In the genomic region with DNA sequence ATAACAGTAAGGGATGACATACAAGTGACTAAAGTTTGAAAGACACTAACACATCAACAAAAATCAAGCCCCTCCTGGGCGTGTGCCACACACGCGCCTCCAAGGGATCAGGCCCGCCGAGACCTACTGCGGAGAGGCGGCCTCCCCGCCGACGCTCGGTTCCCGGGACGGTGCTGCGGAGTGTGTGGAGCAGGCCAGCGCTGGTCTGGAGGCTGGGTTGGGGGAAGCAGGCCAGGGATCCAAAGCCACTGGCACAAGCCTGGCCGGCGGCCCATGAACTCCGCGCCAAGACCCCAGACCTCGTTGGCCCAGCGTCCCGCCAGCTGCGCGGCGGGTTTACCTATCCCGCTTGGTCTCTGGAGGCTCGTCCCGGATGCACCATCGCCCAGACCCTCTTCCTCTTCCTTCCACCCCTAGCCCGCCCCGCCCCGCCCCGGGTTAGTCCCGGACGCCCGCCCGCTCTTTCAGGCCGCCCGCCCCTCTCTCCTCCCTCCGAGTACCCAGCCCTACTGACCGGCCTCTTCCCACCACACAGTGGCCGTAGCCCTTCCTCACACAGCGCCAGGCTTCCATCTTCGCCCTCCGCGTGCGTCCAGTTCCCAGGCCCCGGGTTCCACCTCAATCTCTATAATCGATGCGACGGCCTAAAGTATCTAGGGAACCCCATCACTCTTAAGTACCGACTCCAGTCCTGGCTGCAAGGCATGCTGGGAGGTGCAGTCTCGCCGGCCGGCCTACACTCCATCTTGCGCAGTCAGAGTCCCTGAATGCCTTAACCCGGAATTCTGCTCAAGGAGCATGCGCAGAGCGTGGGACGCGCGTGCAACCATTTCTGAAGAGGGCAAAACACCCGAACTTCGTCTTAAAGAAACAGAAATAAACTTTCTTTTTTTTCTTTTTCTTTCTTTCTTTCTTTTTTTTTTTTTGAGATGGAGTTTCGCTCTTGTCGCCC, we compare ENCODE assay signal across 8 cellular contexts. TPM values are rescaled to one million over a fixed set of nuclear protein-coding genes. Genes with fewer than 3 reads are reported as not detected.
DNase-seq lines count a peak whose midpoint lies in the region; ATAC-seq and TF ChIP-seq lines count a peak whose summit lies in the region.

A gene with protein sequence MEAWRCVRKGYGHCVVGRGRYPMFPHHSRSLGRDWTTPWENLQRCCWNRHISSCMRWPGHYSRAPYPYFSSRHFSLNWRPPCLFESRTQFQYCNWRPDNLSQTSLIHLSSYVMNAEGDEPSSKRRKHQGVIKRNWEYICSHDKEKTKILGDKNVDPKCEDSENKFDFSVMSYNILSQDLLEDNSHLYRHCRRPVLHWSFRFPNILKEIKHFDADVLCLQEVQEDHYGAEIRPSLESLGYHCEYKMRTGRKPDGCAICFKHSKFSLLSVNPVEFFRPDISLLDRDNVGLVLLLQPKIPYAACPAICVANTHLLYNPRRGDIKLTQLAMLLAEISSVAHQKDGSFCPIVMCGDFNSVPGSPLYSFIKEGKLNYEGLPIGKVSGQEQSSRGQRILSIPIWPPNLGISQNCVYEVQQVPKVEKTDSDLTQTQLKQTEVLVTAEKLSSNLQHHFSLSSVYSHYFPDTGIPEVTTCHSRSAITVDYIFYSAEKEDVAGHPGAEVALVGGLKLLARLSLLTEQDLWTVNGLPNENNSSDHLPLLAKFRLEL (minus strand): TSS at position 769 of the 952 bp plus-strand sequence. CDS start 196 bp downstream, at position 573.

- POLR2A ChIA-PET in activated CD4-positive, alpha-beta memory T cell treated with anti-CD3 and anti-CD28 coated beads for 36 hours (lab: Charles Lee): interaction anchor here (0.7 to 2.3 kb wide), 4 partner anchors 12 to 538 kb away, joined by 3 to 10 read pairs (median 4); partner anchors contain the start of gene FLVCR1

- H3K4me1 ChIP-seq in liver (ENCODE audit: control insufficient read depth in 4 of 4, insufficient read depth in 4 of 4, low read length in 3 of 4): peaks cover 0 to 9% (median 6%) of the 10 kb centered on the region in 4 donors

- peaks cover 0 to 6% (median under 1%) of the 10 kb centered on the region in 4 donors for H3K36me3 ChIP-seq in liver (ENCODE audit: control insufficient read depth in 4 of 4, insufficient read depth in 3 of 4, low read depth in 1 of 4, low read length in 3 of 4)

- H3K9me3 Mint-ChIP-seq in activated CD4-positive, alpha-beta memory T cell treated with anti-CD3 and anti-CD28 coated beads for 36 hours: no peaks in the 10 kb centered on the region

- ATAC-seq in GM19438 (IDR thresholded peaks at IDR 0.05; ENCODE audit: low read depth, unreplicated experiment): peak; percentile 94
- peak; percentile 89 for ATAC-seq in HG03575 (IDR thresholded peaks at IDR 0.05; ENCODE audit: extremely low read depth, insufficient number of reproducible peaks, low FRiP score, unreplicated experiment)

- intact Hi-C loops in activated CD4-positive, alpha-beta memory T cell treated with anti-CD3 and anti-CD28 coated beads for 36 hours (cut with micrococcal nuclease): loop anchor here (1.0 to 10.0 kb wide), 5 partner anchors 12 to 981 kb away; partner anchors contain the start of genes DTL, FLVCR1, INTS7 and NSL1
- intact Hi-C loops in dorsolateral prefrontal cortex (cut with DNase I): loop anchor here (1.0 to 10.0 kb wide), 3 partner anchors 36 to 221 kb away; partner anchors contain the start of genes RPS6KC1 (in 2 of the 2), NSL1 (in 1 of the 2) and TATDN3 (in 1 of the 2)

- peak within 1 kb of the TSS; percentile 98 for H3K4me3 Mint-ChIP-seq in activated CD4-positive, alpha-beta memory T cell treated with anti-CD3 and anti-CD28 coated beads for 36 hours

- peak within 1 kb of the TSS; percentile 65 to 99 (median 88) for H3K4me3 ChIP-seq in dorsolateral prefrontal cortex
- H3K4me3 ChIP-seq in liver (ENCODE audit: low read depth in 1 of 3, low read length in 3 of 3): peak within 1 kb of the TSS; percentile 76 to 95 (median 93)

- H3K27ac ChIP-seq in dorsolateral prefrontal cortex (peak within 1 kb of the TSS; percentile 53 to 97 (median 91)), liver (ENCODE audit: low read depth in 1 of 2, low read length in 2 of 2) (peak within 1 kb of the TSS; percentile 69 to 84)

- DNase-seq in CD1c-positive myeloid dendritic cell (ENCODE audit: extremely low spot score): peak; percentile 99
- DNase-seq in NCI-H82 treated with DMSO at 0.1 percent for 48 hours (lab: John Stamatoyannopoulos, UW; ENCODE audit: unreplicated experiment): peak; percentile 95
- DNase-seq in activated CD4-positive, alpha-beta memory T cell treated with anti-CD3 and anti-CD28 coated beads for 36 hours: peak; percentile 97
- peak; percentile 96 to 99 (median 98) for DNase-seq in dorsolateral prefrontal cortex
- DNase-seq in stimulated activated CD4-positive, alpha-beta T cell treated with anti-CD3 and anti-CD28 coated beads, Interleukin-4, amount 100 ng/mL, for 24 hours: peak; percentile 98

- H3K36me3 Mint-ChIP-seq in activated CD4-positive, alpha-beta memory T cell treated with anti-CD3 and anti-CD28 coated beads for 36 hours: peaks cover 10% of the 10 kb centered on the region

- H3K9me3 ChIP-seq in liver (ENCODE audit: control insufficient read depth in 4 of 4, low read length in 3 of 4): no peaks in the 10 kb centered on the region

- H3K4me1 Mint-ChIP-seq in activated CD4-positive, alpha-beta memory T cell treated with anti-CD3 and anti-CD28 coated beads for 36 hours (ENCODE audit: low read depth): peaks cover 30% of the 10 kb centered on the region

- TF ChIP-seq RAD21 in liver (IDR thresholded peaks at IDR 0.05): peak; percentile 14 to 27

- WGBS in liver: under 1% methylated on average over 66 of the region's 66 CpGs

- TF ChIP-seq CTCF in dorsolateral prefrontal cortex (IDR thresholded peaks at IDR 0.05 in 54 of 56, conservative IDR thresholded peaks at IDR 0.05 in 2 of 56; ENCODE audit: low read depth in 1 of 56, partially characterized antibody in 56 of 56) (peak in 16 of 56 donors; percentile 5 to 50 (median 24)), liver (IDR thresholded peaks at IDR 0.05; ENCODE audit: low read depth, low read length, missing input control) (no peak)

- H3K27me3 Mint-ChIP-seq in activated CD4-positive, alpha-beta memory T cell treated with anti-CD3 and anti-CD28 coated beads for 36 hours: no peaks in the 10 kb centered on the region

- H3K27ac Mint-ChIP-seq in activated CD4-positive, alpha-beta memory T cell treated with anti-CD3 and anti-CD28 coated beads for 36 hours: peak within 1 kb of the TSS; percentile 99

- CTCF ChIA-PET in activated CD4-positive, alpha-beta memory T cell treated with anti-CD3 and anti-CD28 coated beads for 36 hours (lab: Charles Lee): interaction anchor here (0.7 to 1.5 kb wide), 4 partner anchors 12 to 760 kb away, joined by 3 to 5 read pairs (median 4); no protein-coding TSS in a partner anchor

- H3K27me3 ChIP-seq in dorsolateral prefrontal cortex (no peaks in the 10 kb centered on the region), liver (ENCODE audit: control insufficient read depth in 4 of 4, insufficient read depth in 4 of 4, low read length in 3 of 4) (no peaks in the 10 kb centered on the region)

- peak within 1 kb of the TSS; percentile 40 to 91 for H3K9ac ChIP-seq in liver (ENCODE audit: low read depth in 1 of 2, low read length in 2 of 2)

TF ChIP-seq in liver, 16 proteins besides CTCF, POLR2A, EP300 and RAD21 (continues in another document):
- TF ChIP-seq FOXA2 (IDR thresholded peaks at IDR 0.05) (no peak), ATF3 (IDR thresholded peaks at IDR 0.05) (no peak), NR2F2 (IDR thresholded peaks at IDR 0.05) (no peak), RXRA (IDR thresholded peaks at IDR 0.05) (peak; percentile 70 to 78), JUND (IDR thresholded peaks at IDR 0.05) (peak; percentile 28 to 59), SP1 (IDR thresholded peaks at IDR 0.05) (peak; percentile 54), HNF4A (conservative IDR thresholded peaks at IDR 0.05) (peak; percentile 25 to 59)
- TF ChIP-seq, protein P1, sequence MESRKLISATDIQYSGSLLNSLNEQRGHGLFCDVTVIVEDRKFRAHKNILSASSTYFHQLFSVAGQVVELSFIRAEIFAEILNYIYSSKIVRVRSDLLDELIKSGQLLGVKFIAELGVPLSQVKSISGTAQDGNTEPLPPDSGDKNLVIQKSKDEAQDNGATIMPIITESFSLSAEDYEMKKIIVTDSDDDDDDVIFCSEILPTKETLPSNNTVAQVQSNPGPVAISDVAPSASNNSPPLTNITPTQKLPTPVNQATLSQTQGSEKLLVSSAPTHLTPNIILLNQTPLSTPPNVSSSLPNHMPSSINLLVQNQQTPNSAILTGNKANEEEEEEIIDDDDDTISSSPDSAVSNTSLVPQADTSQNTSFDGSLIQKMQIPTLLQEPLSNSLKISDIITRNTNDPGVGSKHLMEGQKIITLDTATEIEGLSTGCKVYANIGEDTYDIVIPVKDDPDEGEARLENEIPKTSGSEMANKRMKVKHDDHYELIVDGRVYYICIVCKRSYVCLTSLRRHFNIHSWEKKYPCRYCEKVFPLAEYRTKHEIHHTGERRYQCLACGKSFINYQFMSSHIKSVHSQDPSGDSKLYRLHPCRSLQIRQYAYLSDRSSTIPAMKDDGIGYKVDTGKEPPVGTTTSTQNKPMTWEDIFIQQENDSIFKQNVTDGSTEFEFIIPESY (IDR thresholded peaks at IDR 0.05): peak; percentile 70

RNA-seq across cellular contexts. Expression of the gene that starts here (rescaled TPM):
- 10 to 100 TPM; 41.3 to 46.4 TPM for total RNA-seq in activated CD4-positive, alpha-beta memory T cell treated with anti-CD3 and anti-CD28 coated beads for 36 hours
- total RNA-seq in dorsolateral prefrontal cortex (10 to 100 TPM; 42.5 to 77.5 (median 57.2) TPM), liver (10 to 100 TPM; 23.3 to 31.1 TPM)
- polyA plus RNA-seq in liver: 1 to 10 TPM; 8.2 to 9.4 TPM

Comparison
In these comparisons a context has a peak if more than half of its experiments do, and no peak if none do; other contexts are left out.
1. Peak in every context shown above with its lines: DNase-seq, ATAC-seq, H3K4me3 ChIP-seq and H3K27ac ChIP-seq.